13 cellular contexts compared by ENCODE assay signal in the genomic region with DNA sequence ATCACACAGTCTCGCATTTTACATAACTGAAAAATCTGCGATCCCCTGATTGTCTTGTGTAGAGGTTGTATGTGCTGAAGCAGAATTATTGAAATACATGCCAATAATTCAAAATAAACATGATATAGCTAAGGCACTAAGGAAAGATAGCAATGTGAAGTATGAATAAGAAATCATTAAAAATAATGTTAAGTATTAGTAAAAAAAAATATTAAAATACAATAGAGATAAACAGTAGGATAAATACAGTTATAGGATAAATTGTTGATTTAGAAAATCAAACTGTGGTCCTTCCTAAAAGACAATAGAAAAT.
DNase-seq lines count a peak whose midpoint lies in the region; ATAC-seq, FAIRE-seq and TF ChIP-seq lines count a peak whose summit lies in the region.
"Had no signal": no experiment of that assay in that cellular context is flagged by ENCODE, and none has a peak within 500 bp of the region (broad histone marks: within the 10 kb centered on the region; RNA-seq: fewer than 3 reads in every experiment).

No MANE protein-coding gene starts in this region.

- H3K27me3 ChIP-seq in HCT116 (ENCODE audit: insufficient read depth, low read length): no peaks in the 10 kb centered on the region
- H3K27me3 ChIP-seq in PC-9 (ENCODE audit: insufficient read depth, low read depth): no peaks in the 10 kb centered on the region
- no peaks in the 10 kb centered on the region for H3K27me3 ChIP-seq in endothelial cell of umbilical vein (ENCODE audit: control insufficient read depth in 2 of 2, insufficient read depth in 2 of 2, low read length in 2 of 2)
- H3K27me3 ChIP-seq in pancreas: no peaks in the 10 kb centered on the region
- H3K27me3 ChIP-seq: hepatocyte had no signal

- H3K9me1 ChIP-seq in endothelial cell of umbilical vein (replicated peaks; ENCODE audit: control insufficient read depth, extremely low read depth, insufficient read depth, low read length): no peaks in the 10 kb centered on the region

- no peaks in the 10 kb centered on the region for H3K27me3 Mint-ChIP-seq in activated T-helper 1 cell treated with anti-CD3 and anti-CD28 coated beads, Interleukin-12 subunit alpha, Interleukin-12 subunit beta, Interleukin-2, Interleukin-4 antibody, amounts not matched to agents 30 ng/mL and 10 ng/mL and 1 ng/mL, durations not matched to agents 14 hours and 24 hours and 36 hours (ENCODE audit: insufficient read depth)
- H3K27me3 Mint-ChIP-seq: activated CD4-positive, alpha-beta T cell treated with anti-CD3 and anti-CD28 coated beads, Interleukin-2, amount 10 ng/mL, durations not matched to agents 7 days and 5 days; effector memory CD8-positive, alpha-beta T cell; naive thymus-derived CD8-positive, alpha-beta T cell had no signal

- no peaks in the 10 kb centered on the region for H3F3A ChIP-seq in PC-9 (ENCODE audit: insufficient read depth, low read depth)

- H3K9me2 ChIP-seq in HCT116 (ENCODE audit: insufficient read depth): no peaks in the 10 kb centered on the region
- no peaks in the 10 kb centered on the region for H3K9me2 ChIP-seq in PC-9 (ENCODE audit: insufficient read depth)

- CTCF ChIA-PET in HCT116 (lab: Charles Lee): interaction anchor here (0.7 to 4.9 kb wide), 14 partner anchors 9 to 84 kb away, joined by 3 to 58 read pairs (median 4); no protein-coding TSS in a partner anchor
- CTCF ChIA-PET in PC-9 (lab: Charles Lee): interaction anchor here (1.3 kb wide), 1 partner anchor 85 kb away, joined by 7 read pairs; no protein-coding TSS in a partner anchor
- CTCF ChIA-PET in endothelial cell of umbilical vein (lab: Charles Lee): interaction anchor here (0.7 to 6.8 kb wide), 41 partner anchors 8 to 119 kb away, joined by 3 to 317 read pairs (median 5); no protein-coding TSS in a partner anchor

- BruUV-seq in HCT116 (replicated peaks; lab: Mats Ljungman, UMichigan): no TSS peak
- no TSS peak for BruUV-seq in PC-9 (replicated peaks; lab: Mats Ljungman, UMichigan)
- BruUV-seq in endothelial cell of umbilical vein (replicated peaks; lab: Mats Ljungman, UMichigan): no TSS peak

- no peak overlapping the region for H3K27ac Mint-ChIP-seq in activated T-helper 1 cell treated with anti-CD3 and anti-CD28 coated beads, Interleukin-12 subunit alpha, Interleukin-12 subunit beta, Interleukin-2, Interleukin-4 antibody, amounts not matched to agents 30 ng/mL and 10 ng/mL and 1 ng/mL, durations not matched to agents 14 hours and 24 hours and 36 hours
- H3K27ac Mint-ChIP-seq: activated CD4-positive, alpha-beta T cell treated with anti-CD3 and anti-CD28 coated beads, Interleukin-2, amount 10 ng/mL, durations not matched to agents 7 days and 5 days; effector memory CD8-positive, alpha-beta T cell had no signal

- H3K9me3 Mint-ChIP-seq in activated T-helper 1 cell treated with anti-CD3 and anti-CD28 coated beads, Interleukin-12 subunit alpha, Interleukin-12 subunit beta, Interleukin-2, Interleukin-4 antibody, amounts not matched to agents 30 ng/mL and 10 ng/mL and 1 ng/mL, durations not matched to agents 14 hours and 24 hours and 36 hours: no peaks in the 10 kb centered on the region
- H3K9me3 Mint-ChIP-seq: activated CD4-positive, alpha-beta T cell treated with anti-CD3 and anti-CD28 coated beads, Interleukin-2, amount 10 ng/mL, durations not matched to agents 7 days and 5 days; effector memory CD8-positive, alpha-beta T cell; naive thymus-derived CD8-positive, alpha-beta T cell had no signal

- H2AFZ ChIP-seq in HCT116 (ENCODE audit: low read depth, low read length, poor library complexity, severe bottlenecking): no peak overlapping the region
- no peak overlapping the region for H2AFZ ChIP-seq in PC-9
- peak overlapping the region; percentile 65 for H2AFZ ChIP-seq in endothelial cell of umbilical vein (ENCODE audit: low read depth, low read length)
- H2AFZ ChIP-seq: hepatocyte had no signal

- FAIRE-seq in endothelial cell of umbilical vein (lab: Jason Lieb, UNC) (no peak), pancreas (lab: Jason Lieb, UNC) (peak; percentile 89), RCC 7860 (lab: Jason Lieb, UNC) (no peak)

- POLR2A ChIA-PET in HCT116 (lab: Charles Lee) (no interaction called here), PC-9 (lab: Charles Lee; ENCODE audit: unreplicated experiment) (no interaction called here), endothelial cell of umbilical vein (lab: Charles Lee) (no interaction called here)

- WGBS in pancreas, 2 donors: 4 to 5% methylated on average over 2 of the region's 2 CpGs

- no peaks in the 10 kb centered on the region for H3K36me3 Mint-ChIP-seq in activated T-helper 1 cell treated with anti-CD3 and anti-CD28 coated beads, Interleukin-12 subunit alpha, Interleukin-12 subunit beta, Interleukin-2, Interleukin-4 antibody, amounts not matched to agents 30 ng/mL and 10 ng/mL and 1 ng/mL, durations not matched to agents 14 hours and 24 hours and 36 hours (ENCODE audit: low read depth)

- no peak for DNase-seq in HCT116 (ENCODE audit: low read depth, low spot score)
- DNase-seq in PC-9: no peak
- no peak for DNase-seq in endothelial cell of umbilical vein (ENCODE audit: low read depth, low spot score)
- no peak for DNase-seq in pancreas
- DNase-seq in activated T-helper 1 cell treated with anti-CD3 and anti-CD28 coated beads, Interleukin-12 subunit alpha, Interleukin-12 subunit beta, Interleukin-2, Interleukin-4 antibody, amounts not matched to agents 30 ng/mL and 10 ng/mL and 1 ng/mL, durations not matched to agents 14 hours and 24 hours and 36 hours (ENCODE audit: low spot score): no peak
- DNase-seq in RCC 7860 (ENCODE audit: low spot score): no peak

- no peak for TF ChIP-seq RAD21 in HCT116 (IDR thresholded peaks at IDR 0.05; ENCODE audit: low read depth)

- RAD21 ChIA-PET in HCT116 (lab: Charles Lee; ENCODE audit: low non-redundant PET in 1 of 2, low total read pairs in 2 of 2, uncharacterized antibody in 2 of 2, unreplicated experiment in 2 of 2): interaction anchor here (1.3 to 1.6 kb wide), 2 partner anchors 85 kb away, joined by 7 to 10 read pairs; no protein-coding TSS in a partner anchor

- H3K79me2 ChIP-seq in HCT116 (ENCODE audit: insufficient read depth, low read length): no peaks in the 10 kb centered on the region
- no peaks in the 10 kb centered on the region for H3K79me2 ChIP-seq in PC-9 (ENCODE audit: low read depth)
- H3K79me2 ChIP-seq in endothelial cell of umbilical vein (ENCODE audit: control insufficient read depth, insufficient read depth, low read length): no peaks in the 10 kb centered on the region
- H3K79me2 ChIP-seq: hepatocyte had no signal

- TF ChIP-seq CTCF in HCT116 (IDR thresholded peaks at IDR 0.05 in 2 of 3, conservative IDR thresholded peaks at IDR 0.05 in 1 of 3; ENCODE audit: borderline replicate concordance in 1 of 3, insufficient read depth in 1 of 3, low read depth in 2 of 3, low read length in 2 of 3) (no peak), PC-9 (conservative IDR thresholded peaks at IDR 0.05) (0 out of 2 replicates have a peak, but pooled peaks have one; percentile 32), endothelial cell of umbilical vein (IDR thresholded peaks at IDR 0.05; ENCODE audit: extremely low read depth in 1 of 2, insufficient read depth in 1 of 2, low read depth in 1 of 2, low read length in 2 of 2) (no peak), pancreas (IDR thresholded peaks at IDR 0.05) (no peak)

- H3K27ac ChIP-seq in HCT116 (ENCODE audit: low read depth, low read length) (no peak overlapping the region), PC-9 (no peak overlapping the region), endothelial cell of umbilical vein (ENCODE audit: insufficient read depth, low read depth, low read length) (no peak overlapping the region), pancreas (no peak overlapping the region)
- H3K27ac ChIP-seq: hepatocyte had no signal

- no peaks in the 10 kb centered on the region for H3K36me3 ChIP-seq in HCT116 (ENCODE audit: control insufficient read depth in 1 of 2, insufficient read depth in 2 of 2, low read length in 2 of 2)
- H3K36me3 ChIP-seq in PC-9 (ENCODE audit: low read depth): no peaks in the 10 kb centered on the region
- no peaks in the 10 kb centered on the region for H3K36me3 ChIP-seq in endothelial cell of umbilical vein (ENCODE audit: control insufficient read depth in 2 of 2, extremely low read depth in 1 of 2, insufficient read depth in 2 of 2, low read length in 2 of 2)
- H3K36me3 ChIP-seq in pancreas: no peaks in the 10 kb centered on the region
- H3K36me3 ChIP-seq: HAP-1 had no signal

- H3K4me3 ChIP-seq in HCT116 (replicated peaks in 1 of 2; ENCODE audit: low read depth in 1 of 2, low read length in 2 of 2) (no peak overlapping the region), PC-9 (no peak overlapping the region), endothelial cell of umbilical vein (replicated peaks in 1 of 3; ENCODE audit: insufficient read depth in 1 of 3, low read depth in 1 of 3, low read length in 3 of 3) (no peak overlapping the region), pancreas (no peak overlapping the region)
- H3K4me3 ChIP-seq: HAP-1, hepatocyte had no signal

- dilution Hi-C loops in endothelial cell of umbilical vein (cut with MboI; ENCODE audit: extremely low pct_ligation_motif_present, low sequenced_read_pairs): no loop called here

- no peaks in the 10 kb centered on the region for H3K4me1 Mint-ChIP-seq in activated T-helper 1 cell treated with anti-CD3 and anti-CD28 coated beads, Interleukin-12 subunit alpha, Interleukin-12 subunit beta, Interleukin-2, Interleukin-4 antibody, amounts not matched to agents 30 ng/mL and 10 ng/mL and 1 ng/mL, durations not matched to agents 14 hours and 24 hours and 36 hours (ENCODE audit: low read depth)

- H3K9ac ChIP-seq in HCT116 (ENCODE audit: low read length) (no peak overlapping the region), endothelial cell of umbilical vein (replicated peaks; ENCODE audit: extremely low read depth, insufficient read depth, low read length) (no peak overlapping the region)

- intact Hi-C loops in HCT116 (cut with micrococcal nuclease) (loop anchor here (1.0 kb wide), 1 partner anchor 84 kb away; no protein-coding TSS in a partner anchor), PC-9 (cut with micrococcal nuclease; ENCODE audit: unreplicated experiment) (loop anchor here (2.0 kb wide), 1 partner anchor 84 kb away; no protein-coding TSS in a partner anchor), endothelial cell of umbilical vein (cut with micrococcal nuclease) (loop anchor here (1.0 to 2.0 kb wide), 4 partner anchors 84 to 262 kb away; a partner anchor contains a TSS), pancreas (cut with DNase I) (no loop called here)
- intact Hi-C loops in activated T-helper 1 cell treated with anti-CD3 and anti-CD28 coated beads, Interleukin-12 subunit alpha, Interleukin-12 subunit beta, Interleukin-2, Interleukin-4 antibody, amounts not matched to agents 30 ng/mL and 10 ng/mL and 1 ng/mL, durations not matched to agents 14 hours and 24 hours and 36 hours (cut with micrococcal nuclease): loop anchor here (1.0 kb wide), 2 partner anchors 84 to 119 kb away; no protein-coding TSS in a partner anchor

- H3K9me3 ChIP-seq in HCT116 (ENCODE audit: control insufficient read depth in 1 of 2, insufficient read depth in 1 of 2, low read depth in 1 of 2, low read length in 2 of 2) (no peaks in the 10 kb centered on the region), PC-9 (ENCODE audit: insufficient read depth, low read depth) (no peaks in the 10 kb centered on the region), endothelial cell of umbilical vein (replicated peaks; ENCODE audit: control insufficient read depth, insufficient read depth, low read length) (no peaks in the 10 kb centered on the region), pancreas (no peaks in the 10 kb centered on the region)
- H3K9me3 ChIP-seq: HAP-1 had no signal

- no peak overlapping the region for H3K4me3 Mint-ChIP-seq in activated T-helper 1 cell treated with anti-CD3 and anti-CD28 coated beads, Interleukin-12 subunit alpha, Interleukin-12 subunit beta, Interleukin-2, Interleukin-4 antibody, amounts not matched to agents 30 ng/mL and 10 ng/mL and 1 ng/mL, durations not matched to agents 14 hours and 24 hours and 36 hours
- H3K4me3 Mint-ChIP-seq: effector memory CD8-positive, alpha-beta T cell had no signal

- no peaks in the 10 kb centered on the region for H4K20me1 ChIP-seq in HCT116 (ENCODE audit: insufficient read depth)
- no peaks in the 10 kb centered on the region for H4K20me1 ChIP-seq in PC-9 (ENCODE audit: insufficient read depth)
- no peaks in the 10 kb centered on the region for H4K20me1 ChIP-seq in endothelial cell of umbilical vein (replicated peaks; ENCODE audit: control insufficient read depth, extremely low read depth, insufficient read depth, low read length)

- H3K4me1 ChIP-seq in HCT116 (ENCODE audit: control insufficient read depth in 1 of 2, insufficient read depth in 2 of 2, low read length in 2 of 2) (no peaks in the 10 kb centered on the region), PC-9 (replicated peaks; ENCODE audit: insufficient read depth) (no peaks in the 10 kb centered on the region), endothelial cell of umbilical vein (ENCODE audit: control insufficient read depth, extremely low read depth, insufficient read depth, low read length) (peaks cover 8% of the 10 kb centered on the region), pancreas (peaks cover 11 to 14% (median 12%) of the 10 kb centered on the region in 3 donors)

- ATAC-seq in HCT116 (no peak), pancreas (no peak), GM21786 (IDR thresholded peaks at IDR 0.05; ENCODE audit: unreplicated experiment) (no peak), GM18511 (IDR thresholded peaks at IDR 0.05; ENCODE audit: unreplicated experiment) (no peak)

- TF ChIP-seq POLR2A in HCT116 (IDR thresholded peaks at IDR 0.05; ENCODE audit: borderline replicate concordance, extremely low read depth, insufficient read depth, insufficient read length) (no peak), endothelial cell of umbilical vein (IDR thresholded peaks at IDR 0.05; ENCODE audit: low read depth, low read length) (no peak)

- H3K4me2 ChIP-seq in HCT116 (ENCODE audit: low read length) (peak overlapping the region; percentile 39), PC-9 (no peak overlapping the region), endothelial cell of umbilical vein (ENCODE audit: insufficient read depth, low read length) (peak overlapping the region; percentile 81)

Comparison
In these comparisons a context has a peak if more than half of its experiments do, and no peak if none do; other contexts are left out.
1. intact Hi-C loops: an anchor here in HCT116 (1.0 kb wide), PC-9 (2.0 kb wide), endothelial cell of umbilical vein (1.0 to 2.0 kb wide) and activated T-helper 1 cell treated with anti-CD3 and anti-CD28 coated beads, Interleukin-12 subunit alpha, Interleukin-12 subunit beta, Interleukin-2, Interleukin-4 antibody, amounts not matched to agents 30 ng/mL and 10 ng/mL and 1 ng/mL, durations not matched to agents 14 hours and 24 hours and 36 hours (1.0 kb wide); none called in pancreas.